1 cellular context compared by ENCODE assay signal in genomic region chrX:40207626-40208025, GRCh38.
TF ChIP-seq lines count a peak whose summit lies in the region.

No MANE protein-coding gene starts in this region.

TF ChIP-seq in GM23338, 12 proteins besides CTCF, POLR2A, EP300 and RAD21 (continued from another document):
- TF ChIP-seq ZNF462 (CRISPR knock-in tag; IDR thresholded peaks at IDR 0.05) (no peak), NANOG (IDR thresholded peaks at IDR 0.05; ENCODE audit: borderline replicate concordance) (no peak)
